Comparison of ENCODE assay signal across 24 cellular contexts in the genomic region with DNA sequence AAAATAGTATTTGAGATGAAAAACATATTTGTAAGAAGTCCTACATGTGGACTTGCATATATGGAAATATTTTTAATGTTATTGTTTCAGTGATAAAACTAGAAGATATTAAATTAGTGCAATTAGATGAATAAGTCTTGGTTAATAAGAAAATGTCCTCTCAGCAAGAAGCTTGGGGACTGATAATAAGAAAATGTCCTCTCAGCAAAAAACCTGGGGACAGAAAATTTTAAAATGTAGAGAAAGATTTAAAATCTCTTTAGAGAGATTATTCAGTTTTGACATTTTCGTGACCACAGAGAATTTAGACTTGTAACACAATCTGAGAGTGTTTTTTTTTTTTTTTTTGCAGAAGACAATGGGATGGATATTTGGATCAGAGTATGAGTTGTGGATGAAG.
DNase-seq lines count a peak whose midpoint lies in the region; ATAC-seq, FAIRE-seq and TF ChIP-seq lines count a peak whose summit lies in the region.
"Had no signal": no experiment of that assay in that cellular context is flagged by ENCODE, and none has a peak within 500 bp of the region (broad histone marks: within the 10 kb centered on the region; RNA-seq: fewer than 3 reads in every experiment).

No MANE protein-coding gene starts in this region.

- TF ChIP-seq POLR2A in HepG2 (IDR thresholded peaks at IDR 0.05; ENCODE audit: insufficient read depth in 1 of 2, low read depth in 2 of 2, low read length in 2 of 2) (no peak), right lobe of liver (IDR thresholded peaks at IDR 0.05) (no peak), K562 (conservative IDR thresholded peaks at IDR 0.05) (no peak)

- TF ChIP-seq EP300 in HepG2 (IDR thresholded peaks at IDR 0.05; ENCODE audit: low read depth in 2 of 2, low read length in 2 of 2), result no peak
- no peak for TF ChIP-seq EP300 in HepG2 (CRISPR knock-in tag; IDR thresholded peaks at IDR 0.05; ENCODE audit: borderline replicate concordance)
- no peak for TF ChIP-seq EP300 in K562 (IDR thresholded peaks at IDR 0.05; ENCODE audit: low read length)

- H3K9ac ChIP-seq in HepG2 (ENCODE audit: insufficient read depth, low read depth, low read length), result no peak overlapping the region
- H3K9ac ChIP-seq in K562 (ENCODE audit: insufficient read depth in 1 of 2, low read depth in 2 of 2, low read length in 2 of 2), result no peak overlapping the region
- H3K9ac ChIP-seq: BLaER1 treated with 17β-estradiol and CSF1 and Interleukin-3, amounts not matched to agents 10 nM and 100 nM; GM23248 had no signal

- in situ Hi-C loops in HepG2 (cut with HindIII; ENCODE audit: extremely low pct_ligation_motif_present, low pct_unique_long_range_greater_than_20kb), result no loop called here
- in situ Hi-C loops in K562 (cut with MboI), result no loop called here

- H3K36me3 Mint-ChIP-seq in glutamatergic neuron (ENCODE audit: unreplicated experiment), result no peaks in the 10 kb centered on the region

- H3K4me3 ChIP-seq in HepG2 (replicated peaks in 1 of 3; ENCODE audit: insufficient read depth in 1 of 3, low read depth in 2 of 3, low read length in 3 of 3) (no peak overlapping the region), right lobe of liver (no peak overlapping the region), K562 (no peak overlapping the region), dorsolateral prefrontal cortex (no peak overlapping the region)
- H3K4me3 ChIP-seq: BLaER1 treated with 17β-estradiol and CSF1 and Interleukin-3, amounts not matched to agents 10 nM and 100 nM; GM23248 had no signal

- peaks cover 9% of the 10 kb centered on the region for H3K4me1 Mint-ChIP-seq in glutamatergic neuron (ENCODE audit: low read depth, unreplicated experiment)
- H3K4me1 Mint-ChIP-seq: CD14-positive monocyte; CD8-positive, alpha-beta memory T cell had no signal

- CTCF ChIA-PET in HepG2 (lab: Yijun Ruan, JAX; ENCODE audit: low intra/inter-chr PET ratio, low total read pairs) (no interaction called here), K562 (lab: Yijun Ruan, JAX; ENCODE audit: low intra/inter-chr PET ratio) (no interaction called here)

- WGBS in HepG2 (ENCODE audit: low lambda C conversion rate), result 83% methylated on average over 1 of the region's 1 CpG
- 94% methylated on average over 1 of the region's 1 CpG for WGBS in right lobe of liver (ENCODE audit: insufficient coverage, low coverage, low lambda C conversion rate, missing lambda C conversion rate)
- WGBS in K562 (ENCODE audit: insufficient coverage, low coverage, missing lambda C conversion rate), result 0% methylated on average over 1 of the region's 1 CpG

- H3K9me3 ChIP-seq in HepG2 (ENCODE audit: low read length) (no peaks in the 10 kb centered on the region), right lobe of liver (no peaks in the 10 kb centered on the region), K562 (replicated peaks; ENCODE audit: control insufficient read depth, insufficient read depth, low read depth, low read length) (no peaks in the 10 kb centered on the region)
- H3K9me3 ChIP-seq: BE2C had no signal

- H3K4me1 ChIP-seq in HepG2 (ENCODE audit: insufficient read depth, low read length) (no peaks in the 10 kb centered on the region), right lobe of liver (no peaks in the 10 kb centered on the region), K562 (replicated peaks in 1 of 2; ENCODE audit: control insufficient read depth in 2 of 2, insufficient read depth in 2 of 2, low read length in 2 of 2) (no peaks in the 10 kb centered on the region)
- H3K4me1 ChIP-seq: BE2C; BLaER1 treated with 17β-estradiol and CSF1 and Interleukin-3, amounts not matched to agents 10 nM and 100 nM had no signal

- H4K20me1 ChIP-seq in HepG2 (ENCODE audit: insufficient read depth, low read length), result no peaks in the 10 kb centered on the region
- no peaks in the 10 kb centered on the region for H4K20me1 ChIP-seq in K562 (replicated peaks; ENCODE audit: control insufficient read depth, insufficient read depth, low read length)
- H4K20me1 ChIP-seq: BLaER1 treated with 17β-estradiol and CSF1 and Interleukin-3, amounts not matched to agents 10 nM and 100 nM had no signal

- no peaks in the 10 kb centered on the region for H3K36me3 ChIP-seq in HepG2 (replicated peaks in 1 of 2; ENCODE audit: control insufficient read depth in 1 of 2, insufficient read depth in 2 of 2, low read length in 2 of 2)
- no peaks in the 10 kb centered on the region for H3K36me3 ChIP-seq in right lobe of liver
- no peaks in the 10 kb centered on the region for H3K36me3 ChIP-seq in K562 (ENCODE audit: control insufficient read depth, insufficient read depth, low read length)
- H3K36me3 ChIP-seq: BE2C; BLaER1 treated with 17β-estradiol and CSF1 and Interleukin-3, amounts not matched to agents 10 nM and 100 nM had no signal

- peak overlapping the region; percentile 44 for H3K27ac Mint-ChIP-seq in glutamatergic neuron (ENCODE audit: unreplicated experiment)
- H3K27ac Mint-ChIP-seq: CD14-positive monocyte; CD4-positive, alpha-beta T cell; CD8-positive, alpha-beta memory T cell; H9 had no signal

- peaks cover 1% of the 10 kb centered on the region for H3K9me3 Mint-ChIP-seq in glutamatergic neuron (ENCODE audit: unreplicated experiment)
- H3K9me3 Mint-ChIP-seq: CD4-positive, alpha-beta T cell; H9 had no signal

- no peaks in the 10 kb centered on the region for H3K9me1 ChIP-seq in K562 (ENCODE audit: control insufficient read depth, insufficient read depth, low read length)

- BruUV-seq in HepG2 (replicated peaks; lab: Mats Ljungman, UMichigan) (no TSS peak), K562 (replicated peaks; lab: Mats Ljungman, UMichigan) (no TSS peak)

- no peak for TF ChIP-seq CTCF in HepG2 (CRISPR knock-in tag; IDR thresholded peaks at IDR 0.05)
- no peak for TF ChIP-seq CTCF in right lobe of liver (IDR thresholded peaks at IDR 0.05)
- no peak for TF ChIP-seq CTCF in K562 (IDR thresholded peaks at IDR 0.05 in 2 of 3, conservative IDR thresholded peaks at IDR 0.05 in 1 of 3; ENCODE audit: insufficient read depth in 2 of 3, low read depth in 1 of 3, low read length in 3 of 3)
- no peak for TF ChIP-seq CTCF in glutamatergic neuron (IDR thresholded peaks at IDR 0.05; ENCODE audit: partially characterized antibody, unreplicated experiment)
- TF ChIP-seq CTCF in dorsolateral prefrontal cortex (IDR thresholded peaks at IDR 0.05 in 54 of 56, conservative IDR thresholded peaks at IDR 0.05 in 2 of 56; ENCODE audit: low read depth in 1 of 56, partially characterized antibody in 56 of 56), result no peak

- no peak overlapping the region for H3K4me2 ChIP-seq in HepG2 (ENCODE audit: low read depth, low read length)
- no peak overlapping the region for H3K4me2 ChIP-seq in K562 (ENCODE audit: insufficient read depth, low read length)
- H3K4me2 ChIP-seq: BLaER1 treated with 17β-estradiol and CSF1 and Interleukin-3, amounts not matched to agents 10 nM and 100 nM had no signal

- no peak for DNase-seq in HepG2 (ENCODE audit: low spot score)
- no peak for DNase-seq in right lobe of liver
- DNase-seq in K562 (ENCODE audit: extremely low read depth in 1 of 4, low spot score in 3 of 4), result no peak
- no peak for DNase-seq in glutamatergic neuron
- no peak for DNase-seq in globus pallidus (ENCODE audit: low spot score)
- DNase-seq in stimulated activated naive CD4-positive, alpha-beta T cell treated with Interleukin-2 at 50 U/mL for 16 hours (lab: John Stamatoyannopoulos, UW), result no peak
- no peak for DNase-seq in dorsolateral prefrontal cortex
- no peak for DNase-seq in HTR-8/SVneo (ENCODE audit: insufficient read length, low spot score)
- DNase-seq: ACHN; AML-193; BE2C; CD4-positive, alpha-beta T cell; CD8-positive, alpha-beta memory T cell; DMS 273 treated with DMSO at 0.1 percent for 48 hours; DMS53; DMS79 treated with DMSO at 0.1 percent for 48 hours; GM23248; H9 had no signal

- H3K79me2 ChIP-seq in HepG2 (ENCODE audit: insufficient read depth, low read length) (no peaks in the 10 kb centered on the region), K562 (ENCODE audit: control insufficient read depth, insufficient read depth, low read length) (no peaks in the 10 kb centered on the region)

- ATAC-seq in HepG2 (no peak), right lobe of liver (no peak), K562 (no peak)
- ATAC-seq: HCT116 had no signal

- H3K27me3 Mint-ChIP-seq in glutamatergic neuron (ENCODE audit: unreplicated experiment), result peaks cover 3% of the 10 kb centered on the region
- H3K27me3 Mint-ChIP-seq: CD4-positive, alpha-beta T cell; CD8-positive, alpha-beta memory T cell had no signal

- H3K27ac ChIP-seq in HepG2 (ENCODE audit: extremely low read length, insufficient read depth, low read length) (no peak overlapping the region), right lobe of liver (no peak overlapping the region), K562 (ENCODE audit: extremely low read depth, low read depth, low read length) (no peak overlapping the region), dorsolateral prefrontal cortex (no peak overlapping the region)
- H3K27ac ChIP-seq: 22Rv1; BLaER1 treated with 17β-estradiol and CSF1 and Interleukin-3, amounts not matched to agents 10 nM and 100 nM; GM23248 had no signal

- H2AFZ ChIP-seq in HepG2 (ENCODE audit: low read length) (no peak overlapping the region), K562 (ENCODE audit: low read depth, low read length) (no peak overlapping the region)
- H2AFZ ChIP-seq: GM23248 had no signal

- FAIRE-seq in HepG2 (lab: Jason Lieb, UNC) (no peak), K562 (lab: Jason Lieb, UNC) (no peak), HTR-8/SVneo (lab: Jason Lieb, UNC) (no peak)
- FAIRE-seq: GM12892, GM19239 had no signal

- POLR2A ChIA-PET in HepG2 (lab: Yijun Ruan, JAX) (no interaction called here), K562 (lab: Yijun Ruan, JAX) (no interaction called here)

- H3K27me3 ChIP-seq in HepG2 (ENCODE audit: control insufficient read depth in 1 of 2, insufficient read depth in 2 of 2, low read length in 2 of 2), result no peaks in the 10 kb centered on the region
- no peaks in the 10 kb centered on the region for H3K27me3 ChIP-seq in right lobe of liver
- no peaks in the 10 kb centered on the region for H3K27me3 ChIP-seq in K562 (ENCODE audit: control insufficient read depth in 2 of 2, insufficient read depth in 2 of 2, low read length in 2 of 2)
- H3K27me3 ChIP-seq in dorsolateral prefrontal cortex, result no peaks in the 10 kb centered on the region
- H3K27me3 ChIP-seq: BE2C; BLaER1 treated with 17β-estradiol and CSF1 and Interleukin-3, amounts not matched to agents 10 nM and 100 nM had no signal

- intact Hi-C loops in HepG2 (cut with micrococcal nuclease; ENCODE audit: unreplicated experiment) (no loop called here), right lobe of liver (cut with DNase I) (no loop called here), K562 (cut with micrococcal nuclease) (no loop called here), dorsolateral prefrontal cortex (cut with DNase I) (no loop called here)

- no peak for TF ChIP-seq RAD21 in HepG2 (CRISPR knock-in tag; IDR thresholded peaks at IDR 0.05)
- no peak for TF ChIP-seq RAD21 in K562 (CRISPR knock-in tag; conservative IDR thresholded peaks at IDR 0.05 in 1 of 2, IDR thresholded peaks at IDR 0.05 in 1 of 2)

- no peak overlapping the region for H3K4me3 Mint-ChIP-seq in glutamatergic neuron (ENCODE audit: unreplicated experiment)
- H3K4me3 Mint-ChIP-seq: CD14-positive monocyte; CD4-positive, alpha-beta T cell; CD8-positive, alpha-beta memory T cell; H9 had no signal

TF ChIP-seq in K562, 482 proteins besides CTCF, POLR2A, EP300 and RAD21 (continues in another document):
- TF ChIP-seq FOXM1 (IDR thresholded peaks at IDR 0.05; ENCODE audit: low read depth) (no peak), FOXM1 (CRISPR knock-in tag; IDR thresholded peaks at IDR 0.05; ENCODE audit: low read depth) (no peak)
